In genomic region chr15:74776851-74777768, GRCh38 we compare ENCODE assay signal across 8 cellular contexts. TPM values are rescaled to one million over a fixed set of nuclear protein-coding genes. Genes with fewer than 3 reads are reported as not detected.
A peak's percentile ranks its signal among the peaks of the same experiment; 100 is the strongest.
DNase-seq lines count a peak whose midpoint lies in the region; ATAC-seq and TF ChIP-seq lines count a peak whose summit lies in the region.

No MANE protein-coding gene starts in this region.

- intact Hi-C loops in activated T-helper 1 cell treated with anti-CD3 and anti-CD28 coated beads, Interleukin-12 subunit alpha, Interleukin-12 subunit beta, Interleukin-2, Interleukin-4 antibody, amounts not matched to agents 30 ng/mL and 10 ng/mL and 1 ng/mL, durations not matched to agents 14 hours and 24 hours and 36 hours (cut with micrococcal nuclease), result loop anchor here (1.0 to 2.0 kb wide), 2 partner anchors 10 to 290 kb away; no protein-coding TSS in a partner anchor
- intact Hi-C loops in PC-3 (cut with micrococcal nuclease), result no loop called here

- no peak overlapping the region for H2AFZ ChIP-seq in PC-3 (ENCODE audit: low read length)

- no peak overlapping the region for H3K9ac ChIP-seq in PC-3 (ENCODE audit: low read length)

- POLR2A ChIA-PET in PC-3 (lab: Charles Lee; ENCODE audit: unreplicated experiment), result no interaction called here

- no peak for TF ChIP-seq CTCF in PC-3 (conservative IDR thresholded peaks at IDR 0.05; ENCODE audit: low read depth, low read length)

- peak; percentile 89 to 90 for DNase-seq in AML-193 (lab: John Stamatoyannopoulos, UW)
- DNase-seq in NOMO-1 (lab: John Stamatoyannopoulos, UW; ENCODE audit: unreplicated experiment in 2 of 2), result peak; percentile 88
- peak; percentile 64 for DNase-seq in activated T-helper 1 cell treated with anti-CD3 and anti-CD28 coated beads, Interleukin-12 subunit alpha, Interleukin-12 subunit beta, Interleukin-2, Interleukin-4 antibody, amounts not matched to agents 30 ng/mL and 10 ng/mL and 1 ng/mL, durations not matched to agents 14 hours and 24 hours and 36 hours (ENCODE audit: low spot score)
- DNase-seq in islet precursor cell, result peak; percentile 83
- no peak for DNase-seq in PC-3
- DNase-seq in NCI-H748 treated with DMSO at 0.1 percent for 48 hours (lab: John Stamatoyannopoulos, UW), result no peak
- no peak for DNase-seq in occipital lobe (lab: John Stamatoyannopoulos, UW)

- peak overlapping the region; percentile 100 for H3K27ac Mint-ChIP-seq in activated T-helper 1 cell treated with anti-CD3 and anti-CD28 coated beads, Interleukin-12 subunit alpha, Interleukin-12 subunit beta, Interleukin-2, Interleukin-4 antibody, amounts not matched to agents 30 ng/mL and 10 ng/mL and 1 ng/mL, durations not matched to agents 14 hours and 24 hours and 36 hours

- H3K36me3 ChIP-seq in PC-3 (ENCODE audit: low read depth, low read length), result no peaks in the 10 kb centered on the region

- H3K27ac ChIP-seq in PC-3 (ENCODE audit: low read length), result no peak overlapping the region

- H3K4me1 ChIP-seq in PC-3 (ENCODE audit: insufficient read depth, low read length), result peaks cover 6% of the 10 kb centered on the region

- no peaks in the 10 kb centered on the region for H3K27me3 Mint-ChIP-seq in activated T-helper 1 cell treated with anti-CD3 and anti-CD28 coated beads, Interleukin-12 subunit alpha, Interleukin-12 subunit beta, Interleukin-2, Interleukin-4 antibody, amounts not matched to agents 30 ng/mL and 10 ng/mL and 1 ng/mL, durations not matched to agents 14 hours and 24 hours and 36 hours (ENCODE audit: insufficient read depth)

- no peak overlapping the region for H3K4me3 ChIP-seq in PC-3 (ENCODE audit: low read length)

- no peaks in the 10 kb centered on the region for H3F3A ChIP-seq in PC-3 (ENCODE audit: low read length, unreplicated experiment)

- no peaks in the 10 kb centered on the region for H4K20me1 ChIP-seq in PC-3 (ENCODE audit: low read length)

- peaks cover 87% of the 10 kb centered on the region for H3K4me1 Mint-ChIP-seq in activated T-helper 1 cell treated with anti-CD3 and anti-CD28 coated beads, Interleukin-12 subunit alpha, Interleukin-12 subunit beta, Interleukin-2, Interleukin-4 antibody, amounts not matched to agents 30 ng/mL and 10 ng/mL and 1 ng/mL, durations not matched to agents 14 hours and 24 hours and 36 hours (ENCODE audit: low read depth)

- peaks cover 5% of the 10 kb centered on the region for H3K36me3 Mint-ChIP-seq in activated T-helper 1 cell treated with anti-CD3 and anti-CD28 coated beads, Interleukin-12 subunit alpha, Interleukin-12 subunit beta, Interleukin-2, Interleukin-4 antibody, amounts not matched to agents 30 ng/mL and 10 ng/mL and 1 ng/mL, durations not matched to agents 14 hours and 24 hours and 36 hours (ENCODE audit: low read depth)

- no peaks in the 10 kb centered on the region for H3K9me3 ChIP-seq in PC-3 (ENCODE audit: low read length)

- no peaks in the 10 kb centered on the region for H3K27me3 ChIP-seq in PC-3 (ENCODE audit: low read length)

- H3K9me2 ChIP-seq in PC-3 (replicated peaks; ENCODE audit: low read length), result no peaks in the 10 kb centered on the region

- CTCF ChIA-PET in PC-3 (lab: Charles Lee), result no interaction called here

- no peaks in the 10 kb centered on the region for H3K79me2 ChIP-seq in PC-3 (ENCODE audit: low read length)

- peak overlapping the region; percentile 96 for H3K4me3 Mint-ChIP-seq in activated T-helper 1 cell treated with anti-CD3 and anti-CD28 coated beads, Interleukin-12 subunit alpha, Interleukin-12 subunit beta, Interleukin-2, Interleukin-4 antibody, amounts not matched to agents 30 ng/mL and 10 ng/mL and 1 ng/mL, durations not matched to agents 14 hours and 24 hours and 36 hours

- BruUV-seq in PC-3 (replicated peaks; lab: Mats Ljungman, UMichigan), result no TSS peak

- ATAC-seq in GM19452 (IDR thresholded peaks at IDR 0.05; ENCODE audit: unreplicated experiment), result peak; percentile 31
- no peak for ATAC-seq in PC-3

- no peaks in the 10 kb centered on the region for H3K9me3 Mint-ChIP-seq in activated T-helper 1 cell treated with anti-CD3 and anti-CD28 coated beads, Interleukin-12 subunit alpha, Interleukin-12 subunit beta, Interleukin-2, Interleukin-4 antibody, amounts not matched to agents 30 ng/mL and 10 ng/mL and 1 ng/mL, durations not matched to agents 14 hours and 24 hours and 36 hours

- no peak overlapping the region for H3K4me2 ChIP-seq in PC-3 (ENCODE audit: low read length)

RNA-seq across cellular contexts. Expression of gene CSK, which starts 4.8 kb away (rescaled TPM):
- total RNA-seq in activated T-helper 1 cell treated with anti-CD3 and anti-CD28 coated beads, Interleukin-12 subunit alpha, Interleukin-12 subunit beta, Interleukin-2, Interleukin-4 antibody, amounts not matched to agents 30 ng/mL and 10 ng/mL and 1 ng/mL, durations not matched to agents 14 hours and 24 hours and 36 hours, result 348 and 362 TPM in 2 replicates
- total RNA-seq in PC-3 (2014; rRNA removed) (38.0 and 50.3 TPM in 2 replicates), occipital lobe (24.0 TPM)

RNA-seq across cellular contexts. Expression of gene CYP1A2, which starts 28.5 kb away (rescaled TPM):
- total RNA-seq in activated T-helper 1 cell treated with anti-CD3 and anti-CD28 coated beads, Interleukin-12 subunit alpha, Interleukin-12 subunit beta, Interleukin-2, Interleukin-4 antibody, amounts not matched to agents 30 ng/mL and 10 ng/mL and 1 ng/mL, durations not matched to agents 14 hours and 24 hours and 36 hours, result not detected in 2 replicates
- not detected in 2 replicates for total RNA-seq in PC-3 (2014; rRNA removed)
- not detected for total RNA-seq in occipital lobe

RNA-seq across cellular contexts. Expression of gene LMAN1L, which starts 35.5 kb away (rescaled TPM):
- 0.75 and 0.93 TPM in 2 replicates for total RNA-seq in activated T-helper 1 cell treated with anti-CD3 and anti-CD28 coated beads, Interleukin-12 subunit alpha, Interleukin-12 subunit beta, Interleukin-2, Interleukin-4 antibody, amounts not matched to agents 30 ng/mL and 10 ng/mL and 1 ng/mL, durations not matched to agents 14 hours and 24 hours and 36 hours
- total RNA-seq in PC-3 (2014; rRNA removed) (not detected in 2 replicates), occipital lobe (not detected)

RNA-seq across cellular contexts. Expression of gene CPLX3, which starts 49.3 kb away (rescaled TPM):
- 0.17 and 0.29 TPM in 2 replicates for total RNA-seq in activated T-helper 1 cell treated with anti-CD3 and anti-CD28 coated beads, Interleukin-12 subunit alpha, Interleukin-12 subunit beta, Interleukin-2, Interleukin-4 antibody, amounts not matched to agents 30 ng/mL and 10 ng/mL and 1 ng/mL, durations not matched to agents 14 hours and 24 hours and 36 hours
- total RNA-seq in PC-3 (2014; rRNA removed) (not detected in 2 replicates), occipital lobe (1.6 TPM)

RNA-seq across cellular contexts. Expression of gene CYP1A1, which starts 51.8 kb away (rescaled TPM):
- total RNA-seq in activated T-helper 1 cell treated with anti-CD3 and anti-CD28 coated beads, Interleukin-12 subunit alpha, Interleukin-12 subunit beta, Interleukin-2, Interleukin-4 antibody, amounts not matched to agents 30 ng/mL and 10 ng/mL and 1 ng/mL, durations not matched to agents 14 hours and 24 hours and 36 hours, result 0.29 and 0.37 TPM in 2 replicates
- 2.3 and 2.5 TPM in 2 replicates for total RNA-seq in PC-3 (2014; rRNA removed)
- 0.47 TPM for total RNA-seq in occipital lobe

Comparison
In these comparisons a context has a peak if more than half of its experiments do, and no peak if none do; other contexts are left out.
1. DNase-seq: peak in AML-193 (2 of 2), NOMO-1 (2 of 2), activated T-helper 1 cell treated with anti-CD3 and anti-CD28 coated beads, Interleukin-12 subunit alpha, Interleukin-12 subunit beta, Interleukin-2, Interleukin-4 antibody, amounts not matched to agents 30 ng/mL and 10 ng/mL and 1 ng/mL, durations not matched to agents 14 hours and 24 hours and 36 hours (single experiment) and islet precursor cell (single experiment); none in PC-3 (single experiment), NCI-H748 treated with DMSO at 0.1 percent for 48 hours (single experiment) and occipital lobe (single experiment).